Comparison of ENCODE assay signal across 8 cellular contexts in genomic region chr17:1645207-1646171, GRCh38. TPM values are rescaled to one million over a fixed set of nuclear protein-coding genes. Genes with fewer than 3 reads are reported as not detected.
A peak's percentile ranks its signal among the peaks of the same experiment; 100 is the strongest.
DNase-seq lines count a peak whose midpoint lies in the region; ATAC-seq and TF ChIP-seq lines count a peak whose summit lies in the region.

A gene with protein sequence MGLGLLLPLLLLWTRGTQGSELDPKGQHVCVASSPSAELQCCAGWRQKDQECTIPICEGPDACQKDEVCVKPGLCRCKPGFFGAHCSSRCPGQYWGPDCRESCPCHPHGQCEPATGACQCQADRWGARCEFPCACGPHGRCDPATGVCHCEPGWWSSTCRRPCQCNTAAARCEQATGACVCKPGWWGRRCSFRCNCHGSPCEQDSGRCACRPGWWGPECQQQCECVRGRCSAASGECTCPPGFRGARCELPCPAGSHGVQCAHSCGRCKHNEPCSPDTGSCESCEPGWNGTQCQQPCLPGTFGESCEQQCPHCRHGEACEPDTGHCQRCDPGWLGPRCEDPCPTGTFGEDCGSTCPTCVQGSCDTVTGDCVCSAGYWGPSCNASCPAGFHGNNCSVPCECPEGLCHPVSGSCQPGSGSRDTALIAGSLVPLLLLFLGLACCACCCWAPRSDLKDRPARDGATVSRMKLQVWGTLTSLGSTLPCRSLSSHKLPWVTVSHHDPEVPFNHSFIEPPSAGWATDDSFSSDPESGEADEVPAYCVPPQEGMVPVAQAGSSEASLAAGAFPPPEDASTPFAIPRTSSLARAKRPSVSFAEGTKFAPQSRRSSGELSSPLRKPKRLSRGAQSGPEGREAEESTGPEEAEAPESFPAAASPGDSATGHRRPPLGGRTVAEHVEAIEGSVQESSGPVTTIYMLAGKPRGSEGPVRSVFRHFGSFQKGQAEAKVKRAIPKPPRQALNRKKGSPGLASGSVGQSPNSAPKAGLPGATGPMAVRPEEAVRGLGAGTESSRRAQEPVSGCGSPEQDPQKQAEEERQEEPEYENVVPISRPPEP (minus strand): TSS chr17:1645732. CDS start chr17:1645697, 35 bp downstream.

- H3K9me3 Mint-ChIP-seq in activated T-cell treated with anti-CD3 and anti-CD28 coated beads, Interleukin-2, amount 50 U/mL, for 24 hours = no peaks in the 10 kb centered on the region

- peak within 1 kb of the TSS; percentile 56 to 75 for H3K27ac ChIP-seq in uterus

- intact Hi-C loops in mucosa of descending colon (cut with DNase I, micrococcal nuclease) (no loop called here), uterus (cut with DNase I; ENCODE audit: low total_unique reads) (loop anchor here (5.0 kb wide), 1 partner anchor 63 kb away; no protein-coding TSS in a partner anchor)

- peaks cover 6% of the 10 kb centered on the region for H3K36me3 Mint-ChIP-seq in activated T-cell treated with anti-CD3 and anti-CD28 coated beads, Interleukin-2, amount 50 U/mL, for 24 hours (ENCODE audit: low read depth)

- no peaks in the 10 kb centered on the region for H3K27me3 Mint-ChIP-seq in activated T-cell treated with anti-CD3 and anti-CD28 coated beads, Interleukin-2, amount 50 U/mL, for 24 hours

- peak within 1 kb of the TSS; percentile 92 for H3K27ac Mint-ChIP-seq in activated T-cell treated with anti-CD3 and anti-CD28 coated beads, Interleukin-2, amount 50 U/mL, for 24 hours

- no peaks in the 10 kb centered on the region for H3K27me3 ChIP-seq in uterus

- H3K4me1 ChIP-seq in mucosa of descending colon (ENCODE audit: low read depth) = peaks cover 32% of the 10 kb centered on the region
- peaks cover 0 to 20% of the 10 kb centered on the region in 2 donors for H3K4me1 ChIP-seq in uterus

- no peaks in the 10 kb centered on the region for H3K36me3 ChIP-seq in mucosa of descending colon (ENCODE audit: low read depth)
- H3K36me3 ChIP-seq in uterus = no peaks in the 10 kb centered on the region

- no peak for DNase-seq in activated T-cell treated with anti-CD3 and anti-CD28 coated beads, Interleukin-2, amount 50 U/mL, for 24 hours
- DNase-seq in activated T-cell treated with anti-CD3 and anti-CD28 coated beads for 4 hours = no peak
- DNase-seq in dermis microvascular lymphatic vessel endothelial cell (ENCODE audit: low read depth in 2 of 2) = peak; percentile 77 to 89
- peak in 2 of 3 donors; percentile 44 to 68 for DNase-seq in mucosa of descending colon
- peak in 1 of 2 donors; percentile 56 for DNase-seq in uterus
- no peak for DNase-seq in LoVo (ENCODE audit: low spot score)
- no peak for DNase-seq in NCI-H1417 (lab: John Stamatoyannopoulos, UW)
- DNase-seq in activated CD4-positive, alpha-beta T cell treated with anti-CD3 and anti-CD28 coated beads, Interleukin-2, amount 50 U/mL, for 4 hours = no peak

- TF ChIP-seq CTCF in mucosa of descending colon (IDR thresholded peaks at IDR 0.05) (no peak), uterus (IDR thresholded peaks at IDR 0.05) (no peak)

- H3K4me3 Mint-ChIP-seq in activated T-cell treated with anti-CD3 and anti-CD28 coated beads, Interleukin-2, amount 50 U/mL, for 24 hours = peak within 1 kb of the TSS; percentile 75

- H3K4me1 Mint-ChIP-seq in activated T-cell treated with anti-CD3 and anti-CD28 coated beads, Interleukin-2, amount 50 U/mL, for 24 hours (ENCODE audit: low read depth) = peaks cover 40% of the 10 kb centered on the region

- H3K9me3 ChIP-seq in mucosa of descending colon = no peaks in the 10 kb centered on the region
- no peaks in the 10 kb centered on the region for H3K9me3 ChIP-seq in uterus

- no peak for ATAC-seq in mucosa of descending colon

- peak; percentile 19 to 39 for TF ChIP-seq POLR2A in uterus (IDR thresholded peaks at IDR 0.05)

- H3K4me3 ChIP-seq in mucosa of descending colon (no peak within 1 kb of the TSS), uterus (peak within 1 kb of the TSS; percentile 25 to 28)

RNA-seq across cellular contexts. Expression of the gene that starts here (rescaled TPM):
- total RNA-seq in dermis microvascular lymphatic vessel endothelial cell (80.7 and 99.4 TPM in 2 replicates), mucosa of descending colon (10 to 100 TPM; 13.1 to 17.8 (median 14.8) TPM), uterus (10 to 100 TPM in 2 of 4 donors, 1 to 10 TPM in 2; 4.4 to 33.2 (median 14.2) TPM)

Comparison
In these comparisons a context has a peak if more than half of its experiments do, and no peak if none do; other contexts are left out.
1. DNase-seq: peak in dermis microvascular lymphatic vessel endothelial cell (2 of 2) and mucosa of descending colon (2 of 3); none in activated T-cell treated with anti-CD3 and anti-CD28 coated beads, Interleukin-2, amount 50 U/mL, for 24 hours (single experiment), activated T-cell treated with anti-CD3 and anti-CD28 coated beads for 4 hours (single experiment), LoVo (single experiment), NCI-H1417 (0 of 3) and activated CD4-positive, alpha-beta T cell treated with anti-CD3 and anti-CD28 coated beads, Interleukin-2, amount 50 U/mL, for 4 hours (0 of 2).